12 cellular contexts compared by ENCODE assay signal in genomic region chr2:20196053-20196880, GRCh38. TPM values are rescaled to one million over a fixed set of nuclear protein-coding genes. Genes with fewer than 3 reads are reported as not detected.
A peak's percentile ranks its signal among the peaks of the same experiment; 100 is the strongest.
DNase-seq lines count a peak whose midpoint lies in the region; ATAC-seq, FAIRE-seq and TF ChIP-seq lines count a peak whose summit lies in the region.
"Had no signal": no experiment of that assay in that cellular context is flagged by ENCODE, and none has a peak within 500 bp of the region (broad histone marks: within the 10 kb centered on the region; RNA-seq: fewer than 3 reads in every experiment).

No MANE protein-coding gene starts in this region.

- no peaks in the 10 kb centered on the region for H3K9me3 Mint-ChIP-seq in Caco-2 (ENCODE audit: unreplicated experiment)
- no peaks in the 10 kb centered on the region for H3K9me3 Mint-ChIP-seq in nephron
- H3K9me3 Mint-ChIP-seq in activated CD4-positive, alpha-beta T cell treated with anti-CD3 and anti-CD28 coated beads for 36 hours (ENCODE audit: low read depth), result no peaks in the 10 kb centered on the region
- H3K9me3 Mint-ChIP-seq: activated naive CD8-positive, alpha-beta T cell treated with anti-CD3 and anti-CD28 coated beads for 36 hours had no signal

- no peaks in the 10 kb centered on the region for H3K9me3 ChIP-seq in Caco-2
- H3K9me3 ChIP-seq: MG63 had no signal

- H3K4me3 Mint-ChIP-seq in Caco-2 (ENCODE audit: unreplicated experiment) (no peak overlapping the region), nephron (no peak overlapping the region)
- H3K4me3 Mint-ChIP-seq in activated CD4-positive, alpha-beta T cell treated with anti-CD3 and anti-CD28 coated beads for 36 hours, result no peak overlapping the region
- H3K4me3 Mint-ChIP-seq: activated naive CD8-positive, alpha-beta T cell treated with anti-CD3 and anti-CD28 coated beads for 36 hours had no signal

- peaks cover 21% of the 10 kb centered on the region for H3K4me1 Mint-ChIP-seq in Caco-2 (ENCODE audit: low read depth, unreplicated experiment)
- peaks cover 43% of the 10 kb centered on the region for H3K4me1 Mint-ChIP-seq in nephron
- no peaks in the 10 kb centered on the region for H3K4me1 Mint-ChIP-seq in activated CD4-positive, alpha-beta T cell treated with anti-CD3 and anti-CD28 coated beads for 36 hours
- H3K4me1 Mint-ChIP-seq: activated naive CD8-positive, alpha-beta T cell treated with anti-CD3 and anti-CD28 coated beads for 36 hours had no signal

- peaks cover 16% of the 10 kb centered on the region for H3K4me1 ChIP-seq in Caco-2

- no peak for ATAC-seq in activated CD4-positive, alpha-beta T cell treated with anti-CD3 and anti-CD28 coated beads for 36 hours

- H3K4me3 ChIP-seq in Caco-2 (ENCODE audit: low read depth, low read length), result no peak overlapping the region
- H3K4me3 ChIP-seq: MG63 had no signal

- no TSS peak for BruUV-seq in Caco-2 (replicated peaks; lab: Mats Ljungman, UMichigan)

- peaks cover 6% of the 10 kb centered on the region for H3K36me3 Mint-ChIP-seq in Caco-2 (ENCODE audit: insufficient read depth, unreplicated experiment)
- peaks cover 12% of the 10 kb centered on the region for H3K36me3 Mint-ChIP-seq in nephron (ENCODE audit: low read depth)
- H3K36me3 Mint-ChIP-seq in activated CD4-positive, alpha-beta T cell treated with anti-CD3 and anti-CD28 coated beads for 36 hours (ENCODE audit: low read depth), result no peaks in the 10 kb centered on the region
- H3K36me3 Mint-ChIP-seq: activated naive CD8-positive, alpha-beta T cell treated with anti-CD3 and anti-CD28 coated beads for 36 hours had no signal

- H3K27ac Mint-ChIP-seq in Caco-2 (ENCODE audit: unreplicated experiment) (peak overlapping the region; percentile 15), nephron (peak overlapping the region; percentile 68 to 94 (median 85))
- H3K27ac Mint-ChIP-seq in activated CD4-positive, alpha-beta T cell treated with anti-CD3 and anti-CD28 coated beads for 36 hours, result no peak overlapping the region
- H3K27ac Mint-ChIP-seq: activated naive CD8-positive, alpha-beta T cell treated with anti-CD3 and anti-CD28 coated beads for 36 hours had no signal

- no peak for DNase-seq in Caco-2
- peak; percentile 81 for DNase-seq in NCI-H1092 treated with DMSO at 0.1 percent for 48 hours (lab: John Stamatoyannopoulos, UW)
- no peak for DNase-seq in activated CD4-positive, alpha-beta T cell treated with anti-CD3 and anti-CD28 coated beads for 36 hours
- DNase-seq in activated CD8-positive, alpha-beta memory T cell treated with anti-CD3 and anti-CD28 coated beads, Interleukin-2, amount 50 U/mL, for 4 hours, result no peak
- DNase-seq in AG08396 (ENCODE audit: low spot score), result no peak
- DNase-seq in NCI-H128 (lab: John Stamatoyannopoulos, UW; ENCODE audit: unreplicated experiment), result no peak
- DNase-seq: activated naive CD8-positive, alpha-beta T cell treated with anti-CD3 and anti-CD28 coated beads for 36 hours; islet precursor cell; MG63 had no signal

- H3K27me3 ChIP-seq in Caco-2 (replicated peaks; ENCODE audit: control insufficient read depth, insufficient read depth, low read length), result no peaks in the 10 kb centered on the region
- H3K27me3 ChIP-seq: MG63 had no signal

- POLR2A ChIA-PET in Caco-2 (lab: Charles Lee), result no interaction called here
- POLR2A ChIA-PET in activated CD4-positive, alpha-beta T cell treated with anti-CD3 and anti-CD28 coated beads for 36 hours (lab: Charles Lee), result interaction anchor here (1.1 kb wide), 1 partner anchor 225 kb away, joined by 3 read pairs; no protein-coding TSS in a partner anchor

- CTCF ChIA-PET in Caco-2 (lab: Charles Lee), result no interaction called here
- CTCF ChIA-PET in activated CD4-positive, alpha-beta T cell treated with anti-CD3 and anti-CD28 coated beads for 36 hours (lab: Charles Lee), result no interaction called here

- TF ChIP-seq CTCF in Caco-2 (IDR thresholded peaks at IDR 0.05; ENCODE audit: insufficient read depth in 1 of 2, low read depth in 1 of 2, low read length in 1 of 2, severe bottlenecking in 1 of 2, unreplicated experiment in 1 of 2) (no peak), nephron (IDR thresholded peaks at IDR 0.05; ENCODE audit: unreplicated experiment in 3 of 3) (no peak)

- intact Hi-C loops in Caco-2 (cut with micrococcal nuclease; ENCODE audit: unreplicated experiment), result no loop called here
- intact Hi-C loops in activated CD4-positive, alpha-beta T cell treated with anti-CD3 and anti-CD28 coated beads for 36 hours (cut with DNase I, micrococcal nuclease), result no loop called here

- no peaks in the 10 kb centered on the region for H3K27me3 Mint-ChIP-seq in Caco-2 (ENCODE audit: insufficient read depth, unreplicated experiment)
- H3K27me3 Mint-ChIP-seq in nephron (ENCODE audit: low read depth), result peaks cover 25% of the 10 kb centered on the region
- H3K27me3 Mint-ChIP-seq in activated CD4-positive, alpha-beta T cell treated with anti-CD3 and anti-CD28 coated beads for 36 hours, result no peaks in the 10 kb centered on the region
- H3K27me3 Mint-ChIP-seq: activated naive CD8-positive, alpha-beta T cell treated with anti-CD3 and anti-CD28 coated beads for 36 hours had no signal

- FAIRE-seq in colon (lab: Jason Lieb, UNC), result peak; percentile 61

- H3K36me3 ChIP-seq in Caco-2 (ENCODE audit: control insufficient read depth, insufficient read depth, low read length), result no peaks in the 10 kb centered on the region
- H3K36me3 ChIP-seq: MG63 had no signal

RNA-seq across cellular contexts. Expression of gene SDC1, which starts 28.7 kb away (rescaled TPM):
- total RNA-seq in Caco-2 (2022), result 23.5 and 24.3 TPM in 2 replicates
- total RNA-seq in activated CD4-positive, alpha-beta T cell treated with anti-CD3 and anti-CD28 coated beads for 36 hours, result under 1 TPM in 1 of 2 experiments, not detected in 1; 0.23 TPM
- total RNA-seq: T-helper 1 cell treated with Interleukin-12 subunit alpha and Interleukin-12 subunit beta and Interleukin-4 antibody, amounts not matched to agents 30 ng/mL and 1 ng/mL, for 36 hours had no signal

Comparison
In these comparisons a context has a peak if more than half of its experiments do, and no peak if none do; other contexts are left out.
1. RNA of gene SDC1, which starts 28.7 kb away (total RNA-seq): 23.5 to 24.3 TPM in Caco-2; 0.23 TPM in activated CD4-positive, alpha-beta T cell treated with anti-CD3 and anti-CD28 coated beads for 36 hours; every median in the first group is over 10 times any median in the second.